1 cellular context compared by ENCODE assay signal in genomic region chr9:112496074-112496722, GRCh38.
TF ChIP-seq lines count a peak whose summit lies in the region.

No MANE protein-coding gene starts in this region.

TF ChIP-seq in HepG2, 621 proteins besides CTCF, POLR2A, EP300 and RAD21 (continued from another document and continues in another):
- TF ChIP-seq, protein P1, sequence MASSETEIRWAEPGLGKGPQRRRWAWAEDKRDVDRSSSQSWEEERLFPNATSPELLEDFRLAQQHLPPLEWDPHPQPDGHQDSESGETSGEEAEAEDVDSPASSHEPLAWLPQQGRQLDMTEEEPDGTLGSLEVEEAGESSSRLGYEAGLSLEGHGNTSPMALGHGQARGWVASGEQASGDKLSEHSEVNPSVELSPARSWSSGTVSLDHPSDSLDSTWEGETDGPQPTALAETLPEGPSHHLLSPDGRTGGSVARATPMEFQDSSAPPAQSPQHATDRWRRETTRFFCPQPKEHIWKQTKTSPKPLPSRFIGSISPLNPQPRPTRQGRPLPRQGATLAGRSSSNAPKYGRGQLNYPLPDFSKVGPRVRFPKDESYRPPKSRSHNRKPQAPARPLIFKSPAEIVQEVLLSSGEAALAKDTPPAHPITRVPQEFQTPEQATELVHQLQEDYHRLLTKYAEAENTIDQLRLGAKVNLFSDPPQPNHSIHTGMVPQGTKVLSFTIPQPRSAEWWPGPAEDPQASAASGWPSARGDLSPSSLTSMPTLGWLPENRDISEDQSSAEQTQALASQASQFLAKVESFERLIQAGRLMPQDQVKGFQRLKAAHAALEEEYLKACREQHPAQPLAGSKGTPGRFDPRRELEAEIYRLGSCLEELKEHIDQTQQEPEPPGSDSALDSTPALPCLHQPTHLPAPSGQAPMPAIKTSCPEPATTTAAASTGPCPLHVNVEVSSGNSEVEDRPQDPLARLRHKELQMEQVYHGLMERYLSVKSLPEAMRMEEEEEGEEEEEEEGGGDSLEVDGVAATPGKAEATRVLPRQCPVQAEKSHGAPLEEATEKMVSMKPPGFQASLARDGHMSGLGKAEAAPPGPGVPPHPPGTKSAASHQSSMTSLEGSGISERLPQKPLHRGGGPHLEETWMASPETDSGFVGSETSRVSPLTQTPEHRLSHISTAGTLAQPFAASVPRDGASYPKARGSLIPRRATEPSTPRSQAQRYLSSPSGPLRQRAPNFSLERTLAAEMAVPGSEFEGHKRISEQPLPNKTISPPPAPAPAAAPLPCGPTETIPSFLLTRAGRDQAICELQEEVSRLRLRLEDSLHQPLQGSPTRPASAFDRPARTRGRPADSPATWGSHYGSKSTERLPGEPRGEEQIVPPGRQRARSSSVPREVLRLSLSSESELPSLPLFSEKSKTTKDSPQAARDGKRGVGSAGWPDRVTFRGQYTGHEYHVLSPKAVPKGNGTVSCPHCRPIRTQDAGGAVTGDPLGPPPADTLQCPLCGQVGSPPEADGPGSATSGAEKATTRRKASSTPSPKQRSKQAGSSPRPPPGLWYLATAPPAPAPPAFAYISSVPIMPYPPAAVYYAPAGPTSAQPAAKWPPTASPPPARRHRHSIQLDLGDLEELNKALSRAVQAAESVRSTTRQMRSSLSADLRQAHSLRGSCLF (CRISPR knock-in tag; IDR thresholded peaks at IDR 0.05; ENCODE audit: borderline replicate concordance), result no peak
- TF ChIP-seq ZNF747 (CRISPR knock-in tag; IDR thresholded peaks at IDR 0.05; ENCODE audit: borderline replicate concordance), result no peak
- peak; percentile 70 for TF ChIP-seq RXRB (CRISPR knock-in tag; IDR thresholded peaks at IDR 0.05; ENCODE audit: borderline replicate concordance)
- TF ChIP-seq ZNF263 (CRISPR knock-in tag; IDR thresholded peaks at IDR 0.05), result no peak
- no peak for TF ChIP-seq ETV6 (CRISPR knock-in tag; conservative IDR thresholded peaks at IDR 0.05)
- 0 out of 2 replicates have a peak, but pooled peaks have one; percentile 72 for TF ChIP-seq KDM4B (CRISPR knock-in tag; IDR thresholded peaks at IDR 0.05)
- peak; percentile 58; the same call in 1 of the 2 replicates for TF ChIP-seq NR2C2 (CRISPR knock-in tag; IDR thresholded peaks at IDR 0.05; ENCODE audit: borderline replicate concordance)
- TF ChIP-seq, protein P2, sequence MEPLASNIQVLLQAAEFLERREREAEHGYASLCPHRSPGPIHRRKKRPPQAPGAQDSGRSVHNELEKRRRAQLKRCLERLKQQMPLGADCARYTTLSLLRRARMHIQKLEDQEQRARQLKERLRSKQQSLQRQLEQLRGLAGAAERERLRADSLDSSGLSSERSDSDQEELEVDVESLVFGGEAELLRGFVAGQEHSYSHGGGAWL (CRISPR knock-in tag; IDR thresholded peaks at IDR 0.05), result no peak
- no peak for TF ChIP-seq ARID2 (CRISPR knock-in tag; IDR thresholded peaks at IDR 0.05; ENCODE audit: borderline replicate concordance)
- TF ChIP-seq CBX2 (IDR thresholded peaks at IDR 0.05; ENCODE audit: low read depth, low read length), result no peak
- no peak for TF ChIP-seq CBX2 (CRISPR knock-in tag; IDR thresholded peaks at IDR 0.05; ENCODE audit: low read depth)
- TF ChIP-seq, protein P3, sequence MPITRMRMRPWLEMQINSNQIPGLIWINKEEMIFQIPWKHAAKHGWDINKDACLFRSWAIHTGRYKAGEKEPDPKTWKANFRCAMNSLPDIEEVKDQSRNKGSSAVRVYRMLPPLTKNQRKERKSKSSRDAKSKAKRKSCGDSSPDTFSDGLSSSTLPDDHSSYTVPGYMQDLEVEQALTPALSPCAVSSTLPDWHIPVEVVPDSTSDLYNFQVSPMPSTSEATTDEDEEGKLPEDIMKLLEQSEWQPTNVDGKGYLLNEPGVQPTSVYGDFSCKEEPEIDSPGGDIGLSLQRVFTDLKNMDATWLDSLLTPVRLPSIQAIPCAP (CRISPR knock-in tag; IDR thresholded peaks at IDR 0.05; ENCODE audit: low read depth), result no peak
- TF ChIP-seq ZNF260 (CRISPR knock-in tag; IDR thresholded peaks at IDR 0.05; ENCODE audit: borderline replicate concordance, low read depth), result no peak
- no peak for TF ChIP-seq HES4 (CRISPR knock-in tag; IDR thresholded peaks at IDR 0.05; ENCODE audit: borderline replicate concordance)
- no peak for TF ChIP-seq SNAI1 (CRISPR knock-in tag; IDR thresholded peaks at IDR 0.05; ENCODE audit: borderline replicate concordance)
- no peak for TF ChIP-seq ZNF569 (CRISPR knock-in tag; IDR thresholded peaks at IDR 0.05; ENCODE audit: borderline replicate concordance)
- TF ChIP-seq NR0B2 (CRISPR knock-in tag; IDR thresholded peaks at IDR 0.05), result no peak
- TF ChIP-seq ZIK1 (CRISPR knock-in tag; IDR thresholded peaks at IDR 0.05; ENCODE audit: borderline replicate concordance, low read depth), result no peak
- no peak for TF ChIP-seq SAFB2 (CRISPR knock-in tag; IDR thresholded peaks at IDR 0.05; ENCODE audit: borderline replicate concordance, low read depth)
- no peak for TF ChIP-seq SP4 (CRISPR knock-in tag; IDR thresholded peaks at IDR 0.05)
- TF ChIP-seq, protein P4, sequence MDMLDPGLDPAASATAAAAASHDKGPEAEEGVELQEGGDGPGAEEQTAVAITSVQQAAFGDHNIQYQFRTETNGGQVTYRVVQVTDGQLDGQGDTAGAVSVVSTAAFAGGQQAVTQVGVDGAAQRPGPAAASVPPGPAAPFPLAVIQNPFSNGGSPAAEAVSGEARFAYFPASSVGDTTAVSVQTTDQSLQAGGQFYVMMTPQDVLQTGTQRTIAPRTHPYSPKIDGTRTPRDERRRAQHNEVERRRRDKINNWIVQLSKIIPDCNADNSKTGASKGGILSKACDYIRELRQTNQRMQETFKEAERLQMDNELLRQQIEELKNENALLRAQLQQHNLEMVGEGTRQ (IDR thresholded peaks at IDR 0.05; ENCODE audit: low read depth, low read length), result no peak
- TF ChIP-seq, protein P4 (CRISPR knock-in tag; IDR thresholded peaks at IDR 0.05; ENCODE audit: borderline replicate concordance), result no peak
- no peak for TF ChIP-seq YEATS2 (CRISPR knock-in tag; IDR thresholded peaks at IDR 0.05; ENCODE audit: borderline replicate concordance)
- TF ChIP-seq ZBTB25 (CRISPR knock-in tag; IDR thresholded peaks at IDR 0.05), result peak; percentile 74; the same call in 1 of the 2 replicates
- TF ChIP-seq, protein P5, sequence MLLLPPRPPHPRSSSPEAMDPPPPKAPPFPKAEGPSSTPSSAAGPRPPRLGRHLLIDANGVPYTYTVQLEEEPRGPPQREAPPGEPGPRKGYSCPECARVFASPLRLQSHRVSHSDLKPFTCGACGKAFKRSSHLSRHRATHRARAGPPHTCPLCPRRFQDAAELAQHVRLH (CRISPR knock-in tag; IDR thresholded peaks at IDR 0.05; ENCODE audit: borderline replicate concordance, low read depth), result no peak
- TF ChIP-seq MTERF4 (CRISPR knock-in tag; IDR thresholded peaks at IDR 0.05), result no peak
- no peak for TF ChIP-seq ZNF451 (CRISPR knock-in tag; IDR thresholded peaks at IDR 0.05)
- TF ChIP-seq FOXM1 (CRISPR knock-in tag; IDR thresholded peaks at IDR 0.05), result no peak
- TF ChIP-seq, protein P6, sequence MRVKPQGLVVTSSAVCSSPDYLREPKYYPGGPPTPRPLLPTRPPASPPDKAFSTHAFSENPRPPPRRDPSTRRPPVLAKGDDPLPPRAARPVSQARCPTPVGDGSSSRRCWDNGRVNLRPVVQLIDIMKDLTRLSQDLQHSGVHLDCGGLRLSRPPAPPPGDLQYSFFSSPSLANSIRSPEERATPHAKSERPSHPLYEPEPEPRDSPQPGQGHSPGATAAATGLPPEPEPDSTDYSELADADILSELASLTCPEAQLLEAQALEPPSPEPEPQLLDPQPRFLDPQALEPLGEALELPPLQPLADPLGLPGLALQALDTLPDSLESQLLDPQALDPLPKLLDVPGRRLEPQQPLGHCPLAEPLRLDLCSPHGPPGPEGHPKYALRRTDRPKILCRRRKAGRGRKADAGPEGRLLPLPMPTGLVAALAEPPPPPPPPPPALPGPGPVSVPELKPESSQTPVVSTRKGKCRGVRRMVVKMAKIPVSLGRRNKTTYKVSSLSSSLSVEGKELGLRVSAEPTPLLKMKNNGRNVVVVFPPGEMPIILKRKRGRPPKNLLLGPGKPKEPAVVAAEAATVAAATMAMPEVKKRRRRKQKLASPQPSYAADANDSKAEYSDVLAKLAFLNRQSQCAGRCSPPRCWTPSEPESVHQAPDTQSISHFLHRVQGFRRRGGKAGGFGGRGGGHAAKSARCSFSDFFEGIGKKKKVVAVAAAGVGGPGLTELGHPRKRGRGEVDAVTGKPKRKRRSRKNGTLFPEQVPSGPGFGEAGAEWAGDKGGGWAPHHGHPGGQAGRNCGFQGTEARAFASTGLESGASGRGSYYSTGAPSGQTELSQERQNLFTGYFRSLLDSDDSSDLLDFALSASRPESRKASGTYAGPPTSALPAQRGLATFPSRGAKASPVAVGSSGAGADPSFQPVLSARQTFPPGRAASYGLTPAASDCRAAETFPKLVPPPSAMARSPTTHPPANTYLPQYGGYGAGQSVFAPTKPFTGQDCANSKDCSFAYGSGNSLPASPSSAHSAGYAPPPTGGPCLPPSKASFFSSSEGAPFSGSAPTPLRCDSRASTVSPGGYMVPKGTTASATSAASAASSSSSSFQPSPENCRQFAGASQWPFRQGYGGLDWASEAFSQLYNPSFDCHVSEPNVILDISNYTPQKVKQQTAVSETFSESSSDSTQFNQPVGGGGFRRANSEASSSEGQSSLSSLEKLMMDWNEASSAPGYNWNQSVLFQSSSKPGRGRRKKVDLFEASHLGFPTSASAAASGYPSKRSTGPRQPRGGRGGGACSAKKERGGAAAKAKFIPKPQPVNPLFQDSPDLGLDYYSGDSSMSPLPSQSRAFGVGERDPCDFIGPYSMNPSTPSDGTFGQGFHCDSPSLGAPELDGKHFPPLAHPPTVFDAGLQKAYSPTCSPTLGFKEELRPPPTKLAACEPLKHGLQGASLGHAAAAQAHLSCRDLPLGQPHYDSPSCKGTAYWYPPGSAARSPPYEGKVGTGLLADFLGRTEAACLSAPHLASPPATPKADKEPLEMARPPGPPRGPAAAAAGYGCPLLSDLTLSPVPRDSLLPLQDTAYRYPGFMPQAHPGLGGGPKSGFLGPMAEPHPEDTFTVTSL (CRISPR knock-in tag; IDR thresholded peaks at IDR 0.05; ENCODE audit: borderline replicate concordance), result no peak
- TF ChIP-seq KMT2A (CRISPR knock-in tag; IDR thresholded peaks at IDR 0.05), result no peak; the same call in 1 of the 2 replicates
- TF ChIP-seq SIX1 (CRISPR knock-in tag; IDR thresholded peaks at IDR 0.05; ENCODE audit: borderline replicate concordance), result peak; percentile 65; the same call in 1 of the 2 replicates
- TF ChIP-seq YY1 (IDR thresholded peaks at IDR 0.05; ENCODE audit: insufficient read depth, insufficient replicate concordance, low read depth, low read length), result no peak
- TF ChIP-seq ZNF326 (CRISPR knock-in tag; IDR thresholded peaks at IDR 0.05; ENCODE audit: borderline replicate concordance), result no peak
- no peak for TF ChIP-seq HINFP (CRISPR knock-in tag; IDR thresholded peaks at IDR 0.05; ENCODE audit: low read depth)
- TF ChIP-seq, protein P7, sequence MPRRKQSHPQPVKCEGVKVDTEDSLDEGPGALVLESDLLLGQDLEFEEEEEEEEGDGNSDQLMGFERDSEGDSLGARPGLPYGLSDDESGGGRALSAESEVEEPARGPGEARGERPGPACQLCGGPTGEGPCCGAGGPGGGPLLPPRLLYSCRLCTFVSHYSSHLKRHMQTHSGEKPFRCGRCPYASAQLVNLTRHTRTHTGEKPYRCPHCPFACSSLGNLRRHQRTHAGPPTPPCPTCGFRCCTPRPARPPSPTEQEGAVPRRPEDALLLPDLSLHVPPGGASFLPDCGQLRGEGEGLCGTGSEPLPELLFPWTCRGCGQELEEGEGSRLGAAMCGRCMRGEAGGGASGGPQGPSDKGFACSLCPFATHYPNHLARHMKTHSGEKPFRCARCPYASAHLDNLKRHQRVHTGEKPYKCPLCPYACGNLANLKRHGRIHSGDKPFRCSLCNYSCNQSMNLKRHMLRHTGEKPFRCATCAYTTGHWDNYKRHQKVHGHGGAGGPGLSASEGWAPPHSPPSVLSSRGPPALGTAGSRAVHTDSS (CRISPR knock-in tag; conservative IDR thresholded peaks at IDR 0.05), result no peak
